In the genomic region with DNA sequence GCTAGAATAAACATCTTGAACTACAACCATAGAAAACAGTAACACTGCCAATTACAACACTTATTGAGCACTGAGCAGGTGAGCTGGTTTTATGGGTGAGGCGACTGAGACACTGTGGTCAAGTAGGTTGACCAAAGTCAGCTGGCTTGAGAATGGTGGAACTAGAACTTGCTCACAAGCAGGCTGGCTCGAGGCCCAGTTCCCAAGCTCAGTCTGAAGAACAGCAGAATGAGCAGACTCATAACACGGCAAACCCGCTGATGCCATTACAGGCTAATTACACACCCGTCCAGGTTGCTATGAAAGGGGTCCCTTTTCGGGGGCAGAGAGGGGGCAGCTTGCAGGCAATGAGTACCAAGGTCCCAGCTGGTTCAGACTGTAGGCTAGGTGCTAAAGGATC, we compare ENCODE assay signal across 18 cellular contexts. TPM values are rescaled to one million over a fixed set of nuclear protein-coding genes. Genes with fewer than 3 reads are reported as not detected.
DNase-seq lines count a peak whose midpoint lies in the region; ATAC-seq, FAIRE-seq and TF ChIP-seq lines count a peak whose summit lies in the region.
"Had no signal": no experiment of that assay in that cellular context is flagged by ENCODE, and none has a peak within 500 bp of the region (broad histone marks: within the 10 kb centered on the region; RNA-seq: fewer than 3 reads in every experiment).

No MANE protein-coding gene starts in this region.

- no peak for TF ChIP-seq POLR2A in transverse colon (IDR thresholded peaks at IDR 0.05)

- H3K27me3 ChIP-seq in dorsolateral prefrontal cortex, result no peaks in the 10 kb centered on the region
- H3K27me3 ChIP-seq in lower lobe of right lung (ENCODE audit: low read depth), result no peaks in the 10 kb centered on the region
- H3K27me3 ChIP-seq in transverse colon, result no peaks in the 10 kb centered on the region
- H3K27me3 ChIP-seq: ascending aorta, hepatocyte, neutrophil, tibial artery had no signal

- WGBS in transverse colon (ENCODE audit: low coverage in 1 of 2), 2 donors, result 47% methylated on average over 6 of the region's 6 CpGs; no CpG with 5 or more reads in 1 of the 2 donors

- in situ Hi-C loops in transverse colon (cut with MboI; ENCODE audit: low pct_ligation_motif_present in 1 of 4, low pct_unique_long_range_greater_than_20kb in 1 of 4, low sequenced_read_pairs in 3 of 4), result no loop called here

- peaks cover 16% of the 10 kb centered on the region for H3K36me3 ChIP-seq in lower lobe of right lung
- H3K36me3 ChIP-seq in transverse colon, result no peaks in the 10 kb centered on the region

- H3K4me1 ChIP-seq in lower lobe of right lung, result peaks cover 58% of the 10 kb centered on the region
- peaks cover 44 to 90% (median 78%) of the 10 kb centered on the region in 4 donors for H3K4me1 ChIP-seq in transverse colon

- H3K27ac ChIP-seq in dorsolateral prefrontal cortex (peak overlapping the region in 7 of 59 donors; percentile 3 to 51 (median 21)), lower lobe of right lung (no peak overlapping the region), transverse colon (peak overlapping the region; percentile 81 to 99 (median 90))
- H3K27ac ChIP-seq: neutrophil had no signal

- intact Hi-C loops in Right ventricle myocardium inferior (cut with DNase I) (no loop called here), cardiac septum (cut with DNase I) (no loop called here), dorsolateral prefrontal cortex (cut with DNase I) (no loop called here), lower lobe of right lung (cut with DNase I) (no loop called here), transverse colon (cut with DNase I; ENCODE audit: low total_unique reads) (no loop called here)

- TF ChIP-seq EP300 in transverse colon (IDR thresholded peaks at IDR 0.05; ENCODE audit: low read depth), result no peak

- H3K9me3 ChIP-seq in lower lobe of right lung (no peaks in the 10 kb centered on the region), transverse colon (no peaks in the 10 kb centered on the region)
- H3K9me3 ChIP-seq: ascending aorta, neutrophil, tibial artery had no signal

- H3K4me3 ChIP-seq in dorsolateral prefrontal cortex (no peak overlapping the region), lower lobe of right lung (no peak overlapping the region), transverse colon (no peak overlapping the region)
- H3K4me3 ChIP-seq: ascending aorta, hepatocyte, tibial artery had no signal

- TF ChIP-seq CTCF in dorsolateral prefrontal cortex (IDR thresholded peaks at IDR 0.05 in 54 of 56, conservative IDR thresholded peaks at IDR 0.05 in 2 of 56; ENCODE audit: low read depth in 1 of 56, partially characterized antibody in 56 of 56) (no peak), lower lobe of right lung (IDR thresholded peaks at IDR 0.05) (no peak), transverse colon (IDR thresholded peaks at IDR 0.05) (no peak)

- peak; percentile 29 for ATAC-seq in Right ventricle myocardium inferior
- ATAC-seq in lower lobe of right lung, result peak; percentile 93 to 95
- no peak for ATAC-seq in HG03159 (IDR thresholded peaks at IDR 0.05; ENCODE audit: unreplicated experiment)

- DNase-seq in Right ventricle myocardium inferior (ENCODE audit: missing footprints) (no peak), cardiac septum (ENCODE audit: low spot score) (no peak), dorsolateral prefrontal cortex (peak in 7 of 10 donors; percentile 4 to 66 (median 36)), lower lobe of right lung (peak; percentile 90), transverse colon (peak; percentile 66), RCC 7860 (ENCODE audit: low spot score) (no peak), D341Med (ENCODE audit: low spot score) (no peak)
- DNase-seq: activated CD4-positive, alpha-beta T cell treated with anti-CD3 and anti-CD28 coated beads, Interleukin-2, amount 50 U/mL, for 48 hours; COR-L47; NCI-H526; RPMI8226; stimulated activated CD4-positive, alpha-beta T cell treated with anti-CD3 and anti-CD28 coated beads, Interleukin-12 subunit alpha, Interleukin-12 subunit beta, amount 100 ng/mL, for 4 hours had no signal

- no peak for FAIRE-seq in RCC 7860 (lab: Jason Lieb, UNC)
- FAIRE-seq: HTR-8/SVneo had no signal

RNA-seq across cellular contexts. Expression of gene ZZEF1, which starts 6.5 kb away (rescaled TPM):
- total RNA-seq in Right ventricle myocardium inferior (30.4 TPM), cardiac septum (36.9 TPM), dorsolateral prefrontal cortex (10 to 100 TPM; 44.1 to 90.3 (median 67.7) TPM), lower lobe of right lung (55.2 TPM), transverse colon (100 to 1,000 TPM; 347 to 721 (median 368) TPM)

RNA-seq across cellular contexts. Expression of gene CYB5D2, which starts 6.6 kb away (rescaled TPM):
- total RNA-seq in Right ventricle myocardium inferior (7.5 TPM), cardiac septum (11.1 TPM), dorsolateral prefrontal cortex (10 to 100 TPM; 22.6 to 49.4 (median 36.3) TPM), lower lobe of right lung (12.4 TPM), transverse colon (10 to 100 TPM in 3 of 4 donors, 1 to 10 TPM in 1; 5.8 to 34.4 (median 26.3) TPM)

Comparison
In these comparisons a context has a peak if more than half of its experiments do, and no peak if none do; other contexts are left out.
1. DNase-seq: peak in dorsolateral prefrontal cortex (7 of 10), lower lobe of right lung (single experiment) and transverse colon (single experiment); none in Right ventricle myocardium inferior (single experiment), cardiac septum (single experiment), RCC 7860 (single experiment) and D341Med (single experiment).